Comparison of ENCODE assay signal across 15 cellular contexts in genomic region chr6:31887173-31887572, GRCh38. TPM values are rescaled to one million over a fixed set of nuclear protein-coding genes. Genes with fewer than 3 reads are reported as not detected.
DNase-seq lines count a peak whose midpoint lies in the region; ATAC-seq and TF ChIP-seq lines count a peak whose summit lies in the region.
"Had no signal": no experiment of that assay in that cellular context is flagged by ENCODE, and none has a peak within 500 bp of the region (broad histone marks: within the 10 kb centered on the region; RNA-seq: fewer than 3 reads in every experiment).

No MANE protein-coding gene starts in this region.

- no peaks in the 10 kb centered on the region for H3K4me1 ChIP-seq in RWPE2 (ENCODE audit: insufficient read depth, poor library complexity, severe bottlenecking)
- no peaks in the 10 kb centered on the region for H3K4me1 ChIP-seq in neural progenitor cell
- H3K4me1 ChIP-seq: BLaER1, Caco-2 had no signal

- H3K9me3 ChIP-seq in RWPE2 (ENCODE audit: severe bottlenecking) (no peaks in the 10 kb centered on the region), neural progenitor cell (ENCODE audit: low read depth) (no peaks in the 10 kb centered on the region)
- H3K9me3 ChIP-seq: BLaER1, Caco-2 had no signal

- in situ Hi-C loops in ACHN (cut with HindIII; ENCODE audit: low pct_ligation_motif_present, low pct_unique_long_range_greater_than_20kb, low sequenced_read_pairs): no loop called here

- POLR2A ChIA-PET in activated CD4-positive, alpha-beta memory T cell treated with anti-CD3 and anti-CD28 coated beads, Interleukin-2, amount 10 ng/mL, durations not matched to agents 7 days and 5 days (lab: Charles Lee): interaction anchor here (0.6 to 1.1 kb wide), 3 partner anchors 11 to 189 kb away, joined by 3 read pairs; partner anchors contain the start of gene EHMT2

- H4K20me1 ChIP-seq in neural progenitor cell (ENCODE audit: low read depth): no peaks in the 10 kb centered on the region

- H3K9ac ChIP-seq in neural progenitor cell: no peak overlapping the region
- H3K9ac ChIP-seq: BLaER1 had no signal

- H2AFZ ChIP-seq in neural progenitor cell (replicated peaks): no peak overlapping the region
- H2AFZ ChIP-seq: GM23338 had no signal

- H3K9me3 Mint-ChIP-seq in activated naive CD8-positive, alpha-beta T cell treated with anti-CD3 and anti-CD28 coated beads, Interleukin-2, amount 50 U/mL, for 24 hours: no peaks in the 10 kb centered on the region
- H3K9me3 Mint-ChIP-seq in activated naive CD8-positive, alpha-beta T cell treated with anti-CD3 and anti-CD28 coated beads for 36 hours: no peaks in the 10 kb centered on the region
- H3K9me3 Mint-ChIP-seq in neural progenitor cell: no peaks in the 10 kb centered on the region
- H3K9me3 Mint-ChIP-seq in activated CD4-positive, alpha-beta memory T cell treated with anti-CD3 and anti-CD28 coated beads, Interleukin-2, amount 10 ng/mL, durations not matched to agents 7 days and 5 days: no peaks in the 10 kb centered on the region
- H3K9me3 Mint-ChIP-seq: CD8-positive, alpha-beta memory T cell; GM23338; H9 had no signal

- no peaks in the 10 kb centered on the region for H3F3A ChIP-seq in neural progenitor cell (ENCODE audit: low read depth)

- DNase-seq in activated naive CD8-positive, alpha-beta T cell treated with anti-CD3 and anti-CD28 coated beads, Interleukin-2, amount 50 U/mL, for 24 hours: no peak
- DNase-seq in activated naive CD8-positive, alpha-beta T cell treated with anti-CD3 and anti-CD28 coated beads for 36 hours: no peak
- DNase-seq in RWPE2 (ENCODE audit: low spot score) (no peak), neural progenitor cell (ENCODE audit: low spot score) (no peak), ACHN (no peak)
- DNase-seq in activated CD4-positive, alpha-beta memory T cell treated with anti-CD3 and anti-CD28 coated beads, Interleukin-2, amount 10 ng/mL, durations not matched to agents 7 days and 5 days: no peak
- DNase-seq: AML-193; Caco-2; CD8-positive, alpha-beta memory T cell; DND-41; GDM1; H9 had no signal

- H3K36me3 Mint-ChIP-seq in activated naive CD8-positive, alpha-beta T cell treated with anti-CD3 and anti-CD28 coated beads, Interleukin-2, amount 50 U/mL, for 24 hours (ENCODE audit: low read depth): peaks cover 29% of the 10 kb centered on the region
- H3K36me3 Mint-ChIP-seq in activated naive CD8-positive, alpha-beta T cell treated with anti-CD3 and anti-CD28 coated beads for 36 hours: peaks cover 15% of the 10 kb centered on the region
- peaks cover 39% of the 10 kb centered on the region for H3K36me3 Mint-ChIP-seq in neural progenitor cell
- peaks cover 60% of the 10 kb centered on the region for H3K36me3 Mint-ChIP-seq in activated CD4-positive, alpha-beta memory T cell treated with anti-CD3 and anti-CD28 coated beads, Interleukin-2, amount 10 ng/mL, durations not matched to agents 7 days and 5 days (ENCODE audit: low read depth)

- ATAC-seq in activated naive CD8-positive, alpha-beta T cell treated with anti-CD3 and anti-CD28 coated beads, Interleukin-2, amount 50 U/mL, for 24 hours: peak; percentile 38
- ATAC-seq in RWPE2 (ENCODE audit: low read depth): 0 out of 3 replicates have a peak, but pooled peaks have one; percentile 17
- ATAC-seq: GM23338 had no signal

- H3K27me3 ChIP-seq in RWPE2 (ENCODE audit: insufficient read depth, poor library complexity, severe bottlenecking) (no peaks in the 10 kb centered on the region), neural progenitor cell (no peaks in the 10 kb centered on the region)
- H3K27me3 ChIP-seq: BLaER1 had no signal

- CTCF ChIA-PET in activated CD4-positive, alpha-beta memory T cell treated with anti-CD3 and anti-CD28 coated beads, Interleukin-2, amount 10 ng/mL, durations not matched to agents 7 days and 5 days (lab: Charles Lee): interaction anchor here (0.5 to 1.0 kb wide), 2 partner anchors 10 to 116 kb away, joined by 3 read pairs; no protein-coding TSS in a partner anchor

- H3K27ac ChIP-seq in RWPE2 (ENCODE audit: poor library complexity, severe bottlenecking): no peak overlapping the region
- no peak overlapping the region for H3K27ac ChIP-seq in neural progenitor cell
- H3K27ac ChIP-seq: BLaER1 had no signal

- no peaks in the 10 kb centered on the region for H3K79me2 ChIP-seq in neural progenitor cell (ENCODE audit: low read depth)

- no peak overlapping the region for H3K27ac Mint-ChIP-seq in activated naive CD8-positive, alpha-beta T cell treated with anti-CD3 and anti-CD28 coated beads, Interleukin-2, amount 50 U/mL, for 24 hours
- H3K27ac Mint-ChIP-seq in activated naive CD8-positive, alpha-beta T cell treated with anti-CD3 and anti-CD28 coated beads for 36 hours: no peak overlapping the region
- peak overlapping the region; percentile 50 for H3K27ac Mint-ChIP-seq in neural progenitor cell
- H3K27ac Mint-ChIP-seq in activated CD4-positive, alpha-beta memory T cell treated with anti-CD3 and anti-CD28 coated beads, Interleukin-2, amount 10 ng/mL, durations not matched to agents 7 days and 5 days: no peak overlapping the region
- H3K27ac Mint-ChIP-seq: GM23338, H9 had no signal

- no peak overlapping the region for H3K4me3 Mint-ChIP-seq in activated naive CD8-positive, alpha-beta T cell treated with anti-CD3 and anti-CD28 coated beads, Interleukin-2, amount 50 U/mL, for 24 hours
- H3K4me3 Mint-ChIP-seq in activated naive CD8-positive, alpha-beta T cell treated with anti-CD3 and anti-CD28 coated beads for 36 hours: no peak overlapping the region
- H3K4me3 Mint-ChIP-seq in neural progenitor cell: no peak overlapping the region
- H3K4me3 Mint-ChIP-seq in activated CD4-positive, alpha-beta memory T cell treated with anti-CD3 and anti-CD28 coated beads, Interleukin-2, amount 10 ng/mL, durations not matched to agents 7 days and 5 days: no peak overlapping the region
- H3K4me3 Mint-ChIP-seq: CD8-positive, alpha-beta memory T cell; GM23338; H9 had no signal

- H3K4me2 ChIP-seq in neural progenitor cell: no peak overlapping the region
- H3K4me2 ChIP-seq: BLaER1, GM23338 had no signal

- H3K4me3 ChIP-seq in RWPE2 (ENCODE audit: severe bottlenecking) (no peak overlapping the region), neural progenitor cell (no peak overlapping the region)
- H3K4me3 ChIP-seq: BLaER1, GM23338 had no signal

- TF ChIP-seq CTCF in RWPE2 (IDR thresholded peaks at IDR 0.05; ENCODE audit: poor library complexity, severe bottlenecking) (no peak), neural progenitor cell (IDR thresholded peaks at IDR 0.05) (no peak)

- H3K36me3 ChIP-seq in RWPE2 (ENCODE audit: low read depth) (peaks cover 82% of the 10 kb centered on the region), neural progenitor cell (peaks cover 12% of the 10 kb centered on the region)

- no peaks in the 10 kb centered on the region for H3K4me1 Mint-ChIP-seq in activated naive CD8-positive, alpha-beta T cell treated with anti-CD3 and anti-CD28 coated beads, Interleukin-2, amount 50 U/mL, for 24 hours
- no peaks in the 10 kb centered on the region for H3K4me1 Mint-ChIP-seq in activated naive CD8-positive, alpha-beta T cell treated with anti-CD3 and anti-CD28 coated beads for 36 hours
- no peaks in the 10 kb centered on the region for H3K4me1 Mint-ChIP-seq in neural progenitor cell
- peaks cover 2% of the 10 kb centered on the region for H3K4me1 Mint-ChIP-seq in activated CD4-positive, alpha-beta memory T cell treated with anti-CD3 and anti-CD28 coated beads, Interleukin-2, amount 10 ng/mL, durations not matched to agents 7 days and 5 days
- H3K4me1 Mint-ChIP-seq: GM23338, H9 had no signal

- no peaks in the 10 kb centered on the region for H3K27me3 Mint-ChIP-seq in activated naive CD8-positive, alpha-beta T cell treated with anti-CD3 and anti-CD28 coated beads, Interleukin-2, amount 50 U/mL, for 24 hours
- H3K27me3 Mint-ChIP-seq in activated naive CD8-positive, alpha-beta T cell treated with anti-CD3 and anti-CD28 coated beads for 36 hours: no peaks in the 10 kb centered on the region
- peaks cover 5% of the 10 kb centered on the region for H3K27me3 Mint-ChIP-seq in neural progenitor cell (ENCODE audit: insufficient read depth, low read depth)
- no peaks in the 10 kb centered on the region for H3K27me3 Mint-ChIP-seq in activated CD4-positive, alpha-beta memory T cell treated with anti-CD3 and anti-CD28 coated beads, Interleukin-2, amount 10 ng/mL, durations not matched to agents 7 days and 5 days
- H3K27me3 Mint-ChIP-seq: CD8-positive, alpha-beta memory T cell had no signal

RNA-seq across cellular contexts. Expression of gene SLC44A4, which starts 8.4 kb away (rescaled TPM):
- total RNA-seq in activated naive CD8-positive, alpha-beta T cell treated with anti-CD3 and anti-CD28 coated beads for 36 hours: under 1 TPM in 1 of 2 experiments, not detected in 1; 0.30 TPM
- 0.32 and 0.93 TPM in 2 replicates for total RNA-seq in neural progenitor cell (ENCODE audit: low replicate concordance)
- under 1 TPM in 1 of 2 experiments, not detected in 1; 0.38 TPM for total RNA-seq in activated CD4-positive, alpha-beta memory T cell treated with anti-CD3 and anti-CD28 coated beads, Interleukin-2, amount 10 ng/mL, durations not matched to agents 7 days and 5 days
- total RNA-seq: A673; CD8-positive, alpha-beta memory T cell had no signal

RNA-seq across cellular contexts. Expression of gene EHMT2, which starts 10.3 kb away (rescaled TPM):
- total RNA-seq in activated naive CD8-positive, alpha-beta T cell treated with anti-CD3 and anti-CD28 coated beads for 36 hours: 10 to 100 TPM; 63.4 to 64.0 TPM
- total RNA-seq in neural progenitor cell (ENCODE audit: low replicate concordance): 93.3 and 189 TPM in 2 replicates
- total RNA-seq in activated CD4-positive, alpha-beta memory T cell treated with anti-CD3 and anti-CD28 coated beads, Interleukin-2, amount 10 ng/mL, durations not matched to agents 7 days and 5 days: 10 to 100 TPM; 57.0 to 58.4 TPM

RNA-seq across cellular contexts. Expression of gene ZBTB12, which starts 14.7 kb away (rescaled TPM):
- total RNA-seq in activated naive CD8-positive, alpha-beta T cell treated with anti-CD3 and anti-CD28 coated beads for 36 hours: 1 to 10 TPM; 3.1 to 3.2 TPM
- 8.4 and 25.6 TPM in 2 replicates for total RNA-seq in neural progenitor cell (ENCODE audit: low replicate concordance)
- 1 to 10 TPM in 1 of 2 experiments, under 1 TPM in 1; 0.98 to 1.1 TPM for total RNA-seq in activated CD4-positive, alpha-beta memory T cell treated with anti-CD3 and anti-CD28 coated beads, Interleukin-2, amount 10 ng/mL, durations not matched to agents 7 days and 5 days

RNA-seq across cellular contexts. Expression of gene NEU1, which starts 24.6 kb away (rescaled TPM):
- total RNA-seq in activated naive CD8-positive, alpha-beta T cell treated with anti-CD3 and anti-CD28 coated beads for 36 hours: 10 to 100 TPM; 12.4 to 12.9 TPM
- 17.4 and 30.3 TPM in 2 replicates for total RNA-seq in neural progenitor cell (ENCODE audit: low replicate concordance)
- total RNA-seq in activated CD4-positive, alpha-beta memory T cell treated with anti-CD3 and anti-CD28 coated beads, Interleukin-2, amount 10 ng/mL, durations not matched to agents 7 days and 5 days: 10 to 100 TPM; 29.2 to 29.6 TPM

RNA-seq across cellular contexts. Expression of gene C2, which starts 40.3 kb away (rescaled TPM):
- total RNA-seq in activated naive CD8-positive, alpha-beta T cell treated with anti-CD3 and anti-CD28 coated beads for 36 hours: 1 to 10 TPM in 1 of 2 experiments, under 1 TPM in 1; 0.42 to 1.6 TPM
- 1.1 and 1.4 TPM in 2 replicates for total RNA-seq in neural progenitor cell (ENCODE audit: low replicate concordance)
- 1 to 10 TPM in 1 of 2 experiments, under 1 TPM in 1; 0.45 to 1.0 TPM for total RNA-seq in activated CD4-positive, alpha-beta memory T cell treated with anti-CD3 and anti-CD28 coated beads, Interleukin-2, amount 10 ng/mL, durations not matched to agents 7 days and 5 days
